25 cellular contexts compared by ENCODE assay signal in genomic region chr9:5122542-5122941, GRCh38.
"Had no signal": no experiment of that assay in that cellular context is flagged by ENCODE, and none has a peak within 500 bp of the region (broad histone marks: within the 10 kb centered on the region; RNA-seq: fewer than 3 reads in every experiment).

No MANE protein-coding gene starts in this region.

- H3K36me3 ChIP-seq: neural progenitor cell, ovary, prostate gland, uterus had no signal

- H3K9me3 ChIP-seq: neutrophil, ovary, prostate gland, sigmoid colon, uterus had no signal

- H3K9ac ChIP-seq: neural progenitor cell had no signal

- H3K27me3 ChIP-seq: neural progenitor cell, neutrophil, ovary, sigmoid colon, tibial nerve, uterus had no signal

- H3K4me2 ChIP-seq: neural progenitor cell had no signal

- DNase-seq: hippocampal formation; left ventricle myocardium inferior; naive B cell; natural killer cell; nephron progenitor cell; ovary; retina; right cardiac atrium; sigmoid colon; small intestine; stimulated activated CD4-positive, alpha-beta T cell treated with anti-CD3 and anti-CD28 coated beads, Interleukin-1b, Interleukin-23, amount 100 ng/mL, for 48 hours; stimulated activated CD4-positive, alpha-beta T cell treated with anti-CD3 and anti-CD28 coated beads, Interleukin-2, amount 100 ng/mL, for 48 hours; stimulated activated CD4-positive, alpha-beta T cell treated with anti-CD3 and anti-CD28 coated beads, Interleukin-4, amount 100 ng/mL, for 4 hours; stimulated activated CD8-positive, alpha-beta memory T cell treated with anti-CD3 and anti-CD28 coated beads, Interleukin-4, amount 100 ng/mL, for 48 hours; stimulated activated naive CD4-positive, alpha-beta T cell treated with Interleukin-2 at 50 U/mL for 16 hours; stimulated activated naive CD8-positive, alpha-beta T cell treated with anti-CD3 and anti-CD28 coated beads, Interleukin-15, amount 100 ng/mL, for 72 hours; substantia nigra; uterus had no signal

- H3K4me1 ChIP-seq: left ventricle myocardium inferior, neural progenitor cell, prostate gland, sigmoid colon, tibial nerve, uterus had no signal

- H3K4me3 ChIP-seq: left ventricle myocardium inferior, lung, neural progenitor cell, ovary, prostate gland, sigmoid colon, tibial nerve, uterus had no signal

- FAIRE-seq: keratinocyte, small intestine had no signal

- H2AFZ ChIP-seq: neural progenitor cell had no signal

- ATAC-seq: natural killer cell; right cardiac atrium; stimulated activated memory B cell treated with anti-CD40 and anti-IgM and Interleukin-4, amounts not matched to agents 10 μg/mL and 1 μg/mL and 100 μg/mL, for 72 hours; stimulated activated naive CD8-positive, alpha-beta T cell treated with anti-CD3 and anti-CD28 coated beads, Interleukin-15, amount 100 ng/mL, for 72 hours had no signal

- H3K27ac ChIP-seq: left ventricle myocardium inferior, neural progenitor cell, neutrophil, ovary, prostate gland, sigmoid colon, tibial nerve, uterus had no signal
